ENCODE assay signal across 8 cellular contexts in genomic region chr5:61333351-61334223, GRCh38. TPM values are rescaled to one million over a fixed set of nuclear protein-coding genes. Genes with fewer than 3 reads are reported as not detected.
DNase-seq lines count a peak whose midpoint lies in the region; ATAC-seq and TF ChIP-seq lines count a peak whose summit lies in the region.

No MANE protein-coding gene starts in this region.

- TF ChIP-seq CTCF in DND-41 (IDR thresholded peaks at IDR 0.05; ENCODE audit: borderline replicate concordance, extremely low read depth, low read length, poor library complexity, severe bottlenecking): no peak
- TF ChIP-seq CTCF in testis (IDR thresholded peaks at IDR 0.05): no peak

- H3K4me1 Mint-ChIP-seq in effector memory CD8-positive, alpha-beta T cell (ENCODE audit: low read depth in 2 of 2): peaks cover 31 to 50% of the 10 kb centered on the region in 2 donors

- H3K36me3 Mint-ChIP-seq in effector memory CD8-positive, alpha-beta T cell (ENCODE audit: insufficient read depth): peaks cover 54% of the 10 kb centered on the region

- H3K56ac ChIP-seq in mesendoderm (ENCODE audit: low read length): peak overlapping the region; percentile 72

- H3K27me3 ChIP-seq in DND-41 (ENCODE audit: insufficient read depth, low read length, poor library complexity) (peaks cover 21% of the 10 kb centered on the region), mesendoderm (ENCODE audit: insufficient read depth, low read length, poor library complexity) (peaks cover 2% of the 10 kb centered on the region), testis (no peaks in the 10 kb centered on the region)

- TF ChIP-seq POLR2A in testis (IDR thresholded peaks at IDR 0.05): no peak

- peak overlapping the region; percentile 93 to 95 for H3K4me3 Mint-ChIP-seq in effector memory CD8-positive, alpha-beta T cell

- H3K4me1 ChIP-seq in DND-41 (ENCODE audit: insufficient read depth, low read length) (peaks cover 20% of the 10 kb centered on the region), mesendoderm (ENCODE audit: control insufficient read depth, low read depth, low read length) (peaks cover 20% of the 10 kb centered on the region), testis (peaks cover 9% of the 10 kb centered on the region)

- no peak overlapping the region for H2BK5ac ChIP-seq in mesendoderm (ENCODE audit: low read length)

- peaks cover 10% of the 10 kb centered on the region for H4K20me1 ChIP-seq in DND-41 (ENCODE audit: insufficient read depth, low read length)

- no peak overlapping the region for H2BK15ac ChIP-seq in mesendoderm (replicated peaks; ENCODE audit: low read depth)

- intact Hi-C loops in testis (cut with DNase I; ENCODE audit: low total_unique reads): loop anchor here (10.0 kb wide), 1 partner anchor 291 kb away; no protein-coding TSS in a partner anchor

- peaks cover 0 to 6% of the 10 kb centered on the region in 2 donors for H3K27me3 Mint-ChIP-seq in effector memory CD8-positive, alpha-beta T cell

- no peak overlapping the region for H4K8ac ChIP-seq in mesendoderm (ENCODE audit: low read depth, low read length)

- no peak overlapping the region for H4K5ac ChIP-seq in mesendoderm (ENCODE audit: low read length)

- no CpG with 5 or more reads among the region's 82 CpGs for WGBS in mesendoderm (ENCODE audit: extremely low coverage, insufficient coverage, low lambda C conversion rate)
- WGBS in testis, 2 donors: 0 to 1% methylated on average over 43 to 73 of the region's 82 CpGs

- H3K27ac Mint-ChIP-seq in effector memory CD8-positive, alpha-beta T cell: peak overlapping the region; percentile 30 to 59

- no peaks in the 10 kb centered on the region for H3K36me3 ChIP-seq in DND-41 (ENCODE audit: insufficient read depth, low read length)
- H3K36me3 ChIP-seq in mesendoderm (ENCODE audit: control insufficient read depth, insufficient read depth, low read length): no peaks in the 10 kb centered on the region
- no peaks in the 10 kb centered on the region for H3K36me3 ChIP-seq in testis (ENCODE audit: low read depth, missing control alignments)

- H3K27ac ChIP-seq in DND-41 (ENCODE audit: low read length): no peak overlapping the region
- H3K27ac ChIP-seq in mesendoderm (ENCODE audit: low read depth, low read length): no peak overlapping the region
- H3K27ac ChIP-seq in testis: peak overlapping the region; percentile 20 to 86

- H3K9me3 ChIP-seq in DND-41 (ENCODE audit: insufficient read depth, low read length, severe bottlenecking): no peaks in the 10 kb centered on the region
- no peaks in the 10 kb centered on the region for H3K9me3 ChIP-seq in testis

- H3K4me3 ChIP-seq in DND-41 (ENCODE audit: low read depth in 1 of 2, low read length in 2 of 2) (peak overlapping the region; percentile 19 to 56; a peak in 3 of 4 replicates), mesendoderm (ENCODE audit: low read length) (peak overlapping the region; percentile 83), testis (peak overlapping the region; percentile 89 to 93)

- DNase-seq in DND-41: no peak
- peak; percentile 43 to 63 for DNase-seq in Kasumi-1 (lab: John Stamatoyannopoulos, UW)
- DNase-seq in activated CD4-positive, alpha-beta T cell treated with anti-CD3 and anti-CD28 coated beads for 4 hours: peak; percentile 9 to 15
- DNase-seq in effector memory CD8-positive, alpha-beta T cell: peak; percentile 8 to 28 (median 15)
- DNase-seq in mesendoderm: peak; percentile 65
- DNase-seq in testis: peak; percentile 46

- H3K79me1 ChIP-seq in mesendoderm (ENCODE audit: low read length): peaks cover 7% of the 10 kb centered on the region

- peak overlapping the region; percentile 63 for H3K4me2 ChIP-seq in DND-41 (ENCODE audit: insufficient read depth, low read length)
- H3K4me2 ChIP-seq in mesendoderm (ENCODE audit: low read length): peak overlapping the region; percentile 82

- H2AFZ ChIP-seq in DND-41 (ENCODE audit: low read depth, low read length): no peak overlapping the region

- peak overlapping the region; percentile 52; the same call in 1 of the 2 replicates for H3K9ac ChIP-seq in DND-41 (ENCODE audit: low read depth, low read length)
- peak overlapping the region; percentile 81 for H3K9ac ChIP-seq in mesendoderm (ENCODE audit: low read length)

- H3K79me2 ChIP-seq in DND-41 (ENCODE audit: insufficient read depth, low read length) (peaks cover 5% of the 10 kb centered on the region; the same call in 1 of the 2 replicates), mesendoderm (ENCODE audit: control insufficient read depth, insufficient read depth, low read length) (peaks cover 41% of the 10 kb centered on the region)

- ATAC-seq in DND-41 (ENCODE audit: insufficient read depth, low read depth) (no peak), GM21360 (IDR thresholded peaks at IDR 0.05; ENCODE audit: unreplicated experiment) (no peak), HG02642 (IDR thresholded peaks at IDR 0.05; ENCODE audit: poor library complexity, unreplicated experiment) (no peak)
- ATAC-seq in effector memory CD8-positive, alpha-beta T cell (replicated peaks): no peak

- H3K4ac ChIP-seq in mesendoderm (ENCODE audit: low read depth, low read length): peak overlapping the region; percentile 38

- H2BK120ac ChIP-seq in mesendoderm (ENCODE audit: low read depth, low read length): no peak overlapping the region

- no peak overlapping the region for H2AK5ac ChIP-seq in mesendoderm (ENCODE audit: low read length)

- H3K23ac ChIP-seq in mesendoderm (ENCODE audit: low read length): peak overlapping the region; percentile 91

- peak overlapping the region; percentile 97 for H3K18ac ChIP-seq in mesendoderm (ENCODE audit: low read length)

- H3K9me3 Mint-ChIP-seq in effector memory CD8-positive, alpha-beta T cell: no peaks in the 10 kb centered on the region

RNA-seq across cellular contexts. Expression of gene ZSWIM6, which starts 1.5 kb away (rescaled TPM):
- 8.2 TPM for polyA plus RNA-seq in mesendoderm (2013, experiment 1 of 2)
- polyA plus RNA-seq in mesendoderm (2013, experiment 2 of 2): 8.1 TPM
- total RNA-seq in testis: 10 to 100 TPM; 16.5 to 18.0 TPM
- 14.6 TPM for polyA plus RNA-seq in testis (ENCODE audit: insufficient read depth, low read depth, low replicate concordance)

Comparison
In these comparisons a context has a peak if more than half of its experiments do, and no peak if none do; other contexts are left out.
1. H3K27ac ChIP-seq: peak in testis (2 of 2); none in DND-41 (single experiment) and mesendoderm (single experiment).
2. H3K4me3 ChIP-seq: peak in every context shown above with its lines; median percentile 91 in testis; 83 in mesendoderm; 38 in DND-41.